ENCODE assay signal across 28 cellular contexts in the genomic region with DNA sequence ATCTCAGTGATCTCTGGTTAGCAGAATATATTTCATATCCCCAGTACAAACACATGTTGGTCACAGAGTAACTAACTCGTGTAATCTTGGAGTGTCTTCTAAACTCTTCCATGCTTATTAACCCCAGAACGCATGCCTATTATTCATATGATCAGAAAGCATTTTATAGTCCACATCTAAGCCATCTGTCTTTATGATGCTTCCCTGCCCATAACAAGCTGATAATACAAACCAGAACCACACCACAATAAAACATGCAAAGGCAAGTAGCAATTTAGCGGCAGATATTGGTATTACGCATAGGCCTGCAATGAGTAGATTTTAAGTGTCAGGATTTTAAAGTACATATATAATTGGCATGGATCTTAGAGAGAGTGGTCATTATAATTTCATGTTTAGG.
"Had no signal": no experiment of that assay in that cellular context is flagged by ENCODE, and none has a peak within 500 bp of the region (broad histone marks: within the 10 kb centered on the region; RNA-seq: fewer than 3 reads in every experiment).

No MANE protein-coding gene starts in this region.

- H3K4me3 Mint-ChIP-seq: stimulated activated effector memory CD8-positive, alpha-beta T cell treated with anti-CD3 and anti-CD28 coated beads, Interleukin-12 subunit alpha, Interleukin-12 subunit beta, amount 100 ng/mL, for 72 hours; stimulated activated memory B cell treated with anti-CD40 and anti-IgM and Interleukin-4, amounts not matched to agents 10 μg/mL and 1 μg/mL and 100 μg/mL, for 72 hours; stimulated activated naive B cell treated with anti-CD40 and anti-IgM and Interleukin-4, amounts not matched to agents 10 μg/mL and 1 μg/mL and 100 μg/mL, for 72 hours; stimulated activated naive CD8-positive, alpha-beta T cell treated with anti-CD3 and anti-CD28 coated beads, Interleukin-15, amount 100 ng/mL, for 72 hours; stimulated activated naive CD8-positive, alpha-beta T cell treated with anti-CD3 and anti-CD28 coated beads, Interleukin-15, Interleukin-2, amounts not matched to agents 100 ng/mL and 50 ng/mL, for 24 hours; type B pancreatic cell had no signal

- H3K27me3 ChIP-seq: testis, thyroid gland, tibial artery, tibial nerve, transverse colon, upper lobe of left lung, uterus, vagina had no signal

- H3K9me3 Mint-ChIP-seq: stimulated activated effector memory CD8-positive, alpha-beta T cell treated with anti-CD3 and anti-CD28 coated beads, Interleukin-12 subunit alpha, Interleukin-12 subunit beta, amount 100 ng/mL, for 72 hours; stimulated activated memory B cell treated with anti-CD40 and anti-IgM and Interleukin-4, amounts not matched to agents 10 μg/mL and 1 μg/mL and 100 μg/mL, for 72 hours; stimulated activated naive B cell treated with anti-CD40 and anti-IgM and Interleukin-4, amounts not matched to agents 10 μg/mL and 1 μg/mL and 100 μg/mL, for 72 hours; stimulated activated naive CD8-positive, alpha-beta T cell treated with anti-CD3 and anti-CD28 coated beads, Interleukin-15, amount 100 ng/mL, for 72 hours; stimulated activated naive CD8-positive, alpha-beta T cell treated with anti-CD3 and anti-CD28 coated beads, Interleukin-15, Interleukin-2, amounts not matched to agents 100 ng/mL and 50 ng/mL, for 24 hours; type B pancreatic cell had no signal

- H3K9me3 ChIP-seq: stomach, suprapubic skin, testis, thoracic aorta, thyroid gland, tibial artery, tibial nerve, transverse colon, upper lobe of left lung, upper lobe of right lung, uterus, vagina had no signal

- H3K27ac Mint-ChIP-seq: stimulated activated effector memory CD8-positive, alpha-beta T cell treated with anti-CD3 and anti-CD28 coated beads, Interleukin-12 subunit alpha, Interleukin-12 subunit beta, amount 100 ng/mL, for 72 hours; stimulated activated memory B cell treated with anti-CD40 and anti-IgM and Interleukin-4, amounts not matched to agents 10 μg/mL and 1 μg/mL and 100 μg/mL, for 72 hours; stimulated activated naive B cell treated with anti-CD40 and anti-IgM and Interleukin-4, amounts not matched to agents 10 μg/mL and 1 μg/mL and 100 μg/mL, for 72 hours; stimulated activated naive CD8-positive, alpha-beta T cell treated with anti-CD3 and anti-CD28 coated beads, Interleukin-15, amount 100 ng/mL, for 72 hours; stimulated activated naive CD8-positive, alpha-beta T cell treated with anti-CD3 and anti-CD28 coated beads, Interleukin-15, Interleukin-2, amounts not matched to agents 100 ng/mL and 50 ng/mL, for 24 hours; type B pancreatic cell had no signal

- DNase-seq: stimulated activated CD4-positive, alpha-beta T cell treated with anti-CD3 and anti-CD28 coated beads, Interleukin-2, amount 100 ng/mL, for 48 hours; stimulated activated CD4-positive, alpha-beta T cell treated with anti-CD3 and anti-CD28 coated beads, Interleukin-4, amount 100 ng/mL, for 1 hour; stimulated activated CD4-positive, alpha-beta T cell treated with anti-CD3 and anti-CD28 coated beads, Interleukin-4, amount 100 ng/mL, for 24 hours; stimulated activated CD4-positive, alpha-beta T cell treated with anti-CD3 and anti-CD28 coated beads, Interleukin-4, amount 100 ng/mL, for 4 hours; stimulated activated CD8-positive, alpha-beta memory T cell treated with anti-CD3 and anti-CD28 coated beads, Interleukin-4, amount 100 ng/mL, for 48 hours; stimulated activated naive B cell treated with anti-CD40 and anti-IgM and Interleukin-4, amounts not matched to agents 10 μg/mL and 1 μg/mL and 100 μg/mL, for 72 hours; stimulated activated naive CD4-positive, alpha-beta T cell; stimulated activated naive CD4-positive, alpha-beta T cell treated with Interleukin-2 at 50 U/mL for 16 hours; stimulated activated naive CD8-positive, alpha-beta T cell treated with anti-CD3 and anti-CD28 coated beads, Interleukin-15, amount 100 ng/mL, for 72 hours; stimulated activated naive CD8-positive, alpha-beta T cell treated with anti-CD3 and anti-CD28 coated beads, Interleukin-15, Interleukin-2, amounts not matched to agents 100 U/mL and 50 U/mL, for 24 hours; stomach; substantia nigra; testis; thyroid gland; tibial artery; transverse colon; trophoblast cell; upper lobe of left lung; upper lobe of right lung; uterus had no signal

- H3K27ac ChIP-seq: stomach, suprapubic skin, testis, thoracic aorta, thyroid gland, tibial artery, tibial nerve, transverse colon, upper lobe of left lung, upper lobe of right lung, uterus, vagina had no signal

- H3K4me1 ChIP-seq: stomach, suprapubic skin, testis, thyroid gland, tibial artery, tibial nerve, transverse colon, upper lobe of left lung, upper lobe of right lung, uterus, vagina had no signal

- H3K36me3 Mint-ChIP-seq: stimulated activated effector memory CD8-positive, alpha-beta T cell treated with anti-CD3 and anti-CD28 coated beads, Interleukin-12 subunit alpha, Interleukin-12 subunit beta, amount 100 ng/mL, for 72 hours; stimulated activated memory B cell treated with anti-CD40 and anti-IgM and Interleukin-4, amounts not matched to agents 10 μg/mL and 1 μg/mL and 100 μg/mL, for 72 hours; stimulated activated naive B cell treated with anti-CD40 and anti-IgM and Interleukin-4, amounts not matched to agents 10 μg/mL and 1 μg/mL and 100 μg/mL, for 72 hours; type B pancreatic cell had no signal

- H3K4me3 ChIP-seq: stomach, suprapubic skin, testis, thoracic aorta, thyroid gland, tibial artery, tibial nerve, transverse colon, upper lobe of left lung, upper lobe of right lung, uterus, vagina had no signal

- H3K4me1 Mint-ChIP-seq: stimulated activated effector memory CD8-positive, alpha-beta T cell treated with anti-CD3 and anti-CD28 coated beads, Interleukin-12 subunit alpha, Interleukin-12 subunit beta, amount 100 ng/mL, for 72 hours; stimulated activated memory B cell treated with anti-CD40 and anti-IgM and Interleukin-4, amounts not matched to agents 10 μg/mL and 1 μg/mL and 100 μg/mL, for 72 hours; stimulated activated naive B cell treated with anti-CD40 and anti-IgM and Interleukin-4, amounts not matched to agents 10 μg/mL and 1 μg/mL and 100 μg/mL, for 72 hours had no signal

- H3K36me3 ChIP-seq: stomach, suprapubic skin, thoracic aorta, thyroid gland, tibial artery, tibial nerve, transverse colon, upper lobe of left lung, upper lobe of right lung, uterus, vagina had no signal

- ATAC-seq: stimulated activated effector memory CD8-positive, alpha-beta T cell treated with anti-CD3 and anti-CD28 coated beads, Interleukin-12 subunit alpha, Interleukin-12 subunit beta, amount 100 ng/mL, for 72 hours; stimulated activated memory B cell treated with anti-CD40 and anti-IgM and Interleukin-4, amounts not matched to agents 10 μg/mL and 1 μg/mL and 100 μg/mL, for 72 hours; stimulated activated naive B cell treated with anti-CD40 and anti-IgM and Interleukin-4, amounts not matched to agents 10 μg/mL and 1 μg/mL and 100 μg/mL, for 72 hours; stimulated activated naive CD8-positive, alpha-beta T cell treated with anti-CD3 and anti-CD28 coated beads, Interleukin-15, amount 100 ng/mL, for 72 hours; stimulated activated naive CD8-positive, alpha-beta T cell treated with anti-CD3 and anti-CD28 coated beads, Interleukin-15, Interleukin-2, amounts not matched to agents 100 U/mL and 50 U/mL, for 24 hours; upper lobe of right lung had no signal
